Comparison of ENCODE assay signal across 9 cellular contexts in genomic region chr6:134035823-134036296, GRCh38. TPM values are rescaled to one million over a fixed set of nuclear protein-coding genes. Genes with fewer than 3 reads are reported as not detected.
A peak's percentile ranks its signal among the peaks of the same experiment; 100 is the strongest.
DNase-seq lines count a peak whose midpoint lies in the region; ATAC-seq, FAIRE-seq and TF ChIP-seq lines count a peak whose summit lies in the region.
"Had no signal": no experiment of that assay in that cellular context is flagged by ENCODE, and none has a peak within 500 bp of the region (broad histone marks: within the 10 kb centered on the region; RNA-seq: fewer than 3 reads in every experiment).

No MANE protein-coding gene starts in this region.

- no peak for TF ChIP-seq POLR2A in K562 (conservative IDR thresholded peaks at IDR 0.05)

- CTCF ChIA-PET in K562 (lab: Yijun Ruan, JAX; ENCODE audit: low intra/inter-chr PET ratio): no interaction called here

- no peaks in the 10 kb centered on the region for H3K36me3 Mint-ChIP-seq in osteocyte (ENCODE audit: unreplicated experiment)
- H3K36me3 Mint-ChIP-seq: CD4-positive, CD25-positive, alpha-beta regulatory T cell had no signal

- no TSS peak for BruUV-seq in K562 (replicated peaks; lab: Mats Ljungman, UMichigan)

- no peak for TF ChIP-seq RAD21 in K562 (CRISPR knock-in tag; conservative IDR thresholded peaks at IDR 0.05 in 1 of 2, IDR thresholded peaks at IDR 0.05 in 1 of 2)

- POLR2A ChIA-PET in K562 (lab: Yijun Ruan, JAX): interaction anchor here (0.5 to 1.6 kb wide), 2 partner anchors 12 to 67 kb away, joined by 3 to 4 read pairs; no protein-coding TSS in a partner anchor

- H3K4me1 ChIP-seq in right atrium auricular region (peaks cover 0 to 6% of the 10 kb centered on the region in 2 donors), K562 (replicated peaks in 1 of 2; ENCODE audit: control insufficient read depth in 2 of 2, insufficient read depth in 2 of 2, low read length in 2 of 2) (peaks cover 0 to 24% of the 10 kb centered on the region in 2 experiments; a peak in 3 of 5 replicates)

- peak overlapping the region; percentile 33 for H3K27ac Mint-ChIP-seq in osteocyte (ENCODE audit: unreplicated experiment)
- H3K27ac Mint-ChIP-seq: CD4-positive, CD25-positive, alpha-beta regulatory T cell had no signal

- H3K4me1 Mint-ChIP-seq in osteocyte (ENCODE audit: unreplicated experiment): peaks cover 20% of the 10 kb centered on the region

- H3K36me3 ChIP-seq in right atrium auricular region (no peaks in the 10 kb centered on the region), K562 (ENCODE audit: control insufficient read depth, insufficient read depth, low read length) (no peaks in the 10 kb centered on the region)

- FAIRE-seq in K562 (lab: Jason Lieb, UNC): no peak

- ATAC-seq in left ventricle myocardium superior (peak; percentile 30), K562 (no peak), HG02678 (IDR thresholded peaks at IDR 0.05; ENCODE audit: unreplicated experiment) (no peak)

- H3K9me3 ChIP-seq in right atrium auricular region (no peaks in the 10 kb centered on the region), K562 (replicated peaks; ENCODE audit: control insufficient read depth, insufficient read depth, low read depth, low read length) (peaks cover 2% of the 10 kb centered on the region; the same call in 1 of the 2 replicates)

- H3K27me3 Mint-ChIP-seq in osteocyte (ENCODE audit: unreplicated experiment): no peaks in the 10 kb centered on the region

- no peak overlapping the region for H3K27ac ChIP-seq in right atrium auricular region
- no peak overlapping the region for H3K27ac ChIP-seq in K562 (ENCODE audit: extremely low read depth, low read depth, low read length)

- TF ChIP-seq CTCF in right atrium auricular region (IDR thresholded peaks at IDR 0.05) (no peak), K562 (IDR thresholded peaks at IDR 0.05 in 2 of 3, conservative IDR thresholded peaks at IDR 0.05 in 1 of 3; ENCODE audit: insufficient read depth in 2 of 3, low read depth in 1 of 3, low read length in 3 of 3) (no peak), osteocyte (IDR thresholded peaks at IDR 0.05) (no peak)

- DNase-seq in left ventricle myocardium superior (no peak), right atrium auricular region (ENCODE audit: low spot score) (no peak), NCI-H2107 (lab: John Stamatoyannopoulos, UW) (peak; percentile 73), K562 (ENCODE audit: extremely low read depth in 1 of 4, low spot score in 3 of 4) (no peak), osteocyte (ENCODE audit: extremely low spot score, unreplicated experiment) (no peak), NCI-H1694 (lab: John Stamatoyannopoulos, UW) (no peak)
- DNase-seq in stimulated activated CD4-positive, alpha-beta T cell treated with anti-CD3 and anti-CD28 coated beads, Interleukin-4, amount 100 ng/mL, for 1 hour: no peak
- DNase-seq: CD4-positive, CD25-positive, alpha-beta regulatory T cell had no signal

- no peak overlapping the region for H3K4me3 Mint-ChIP-seq in osteocyte (ENCODE audit: unreplicated experiment)
- H3K4me3 Mint-ChIP-seq: CD4-positive, CD25-positive, alpha-beta regulatory T cell had no signal

- no peaks in the 10 kb centered on the region for H3K79me2 ChIP-seq in K562 (ENCODE audit: control insufficient read depth, insufficient read depth, low read length)

- H3K9me1 ChIP-seq in K562 (ENCODE audit: control insufficient read depth, insufficient read depth, low read length): no peaks in the 10 kb centered on the region

- no peak overlapping the region for H3K4me2 ChIP-seq in K562 (ENCODE audit: insufficient read depth, low read length)

- H3K9me3 Mint-ChIP-seq in osteocyte (ENCODE audit: unreplicated experiment): no peaks in the 10 kb centered on the region

- H3K27me3 ChIP-seq in right atrium auricular region: no peaks in the 10 kb centered on the region
- no peaks in the 10 kb centered on the region for H3K27me3 ChIP-seq in K562 (ENCODE audit: control insufficient read depth in 2 of 2, insufficient read depth in 2 of 2, low read length in 2 of 2)

- no peaks in the 10 kb centered on the region for H4K20me1 ChIP-seq in K562 (replicated peaks; ENCODE audit: control insufficient read depth, insufficient read depth, low read length)

- no peak overlapping the region for H3K4me3 ChIP-seq in right atrium auricular region
- H3K4me3 ChIP-seq in K562: no peak overlapping the region

- no peak for TF ChIP-seq EP300 in K562 (IDR thresholded peaks at IDR 0.05; ENCODE audit: low read length)

- WGBS in K562 (ENCODE audit: insufficient coverage, low coverage, missing lambda C conversion rate): 70% methylated on average over 3 of the region's 3 CpGs

- in situ Hi-C loops in K562 (cut with MboI): no loop called here

- no peak overlapping the region for H2AFZ ChIP-seq in K562 (ENCODE audit: low read depth, low read length)

- intact Hi-C loops in left ventricle myocardium superior (cut with micrococcal nuclease) (no loop called here), K562 (cut with micrococcal nuclease) (no loop called here)

- H3K9ac ChIP-seq in K562 (ENCODE audit: insufficient read depth in 1 of 2, low read depth in 2 of 2, low read length in 2 of 2): no peak overlapping the region

TF ChIP-seq in K562, 482 proteins besides CTCF, POLR2A, EP300 and RAD21:
- peak; percentile 86 for TF ChIP-seq NFIX (CRISPR knock-in tag; IDR thresholded peaks at IDR 0.05; ENCODE audit: low read depth)
- TF ChIP-seq ZNF707 (CRISPR knock-in tag; conservative IDR thresholded peaks at IDR 0.05): no peak
- no peak for TF ChIP-seq ZBTB12 (CRISPR knock-in tag; IDR thresholded peaks at IDR 0.05)
- no peak for TF ChIP-seq SIX5 (IDR thresholded peaks at IDR 0.05; ENCODE audit: borderline replicate concordance in 1 of 2, insufficient read depth in 1 of 2, low read depth in 1 of 2, low read length in 2 of 2)
- TF ChIP-seq HCFC1 (IDR thresholded peaks at IDR 0.05; ENCODE audit: low read depth, low read length): no peak
- TF ChIP-seq MEF2D (tag; conservative IDR thresholded peaks at IDR 0.05; ENCODE audit: low read depth): no peak
- TF ChIP-seq NFIC (IDR thresholded peaks at IDR 0.05): peak; percentile 98
- no peak for TF ChIP-seq ZNF175 (CRISPR knock-in tag; IDR thresholded peaks at IDR 0.05; ENCODE audit: low read depth)
- TF ChIP-seq MTA2 (IDR thresholded peaks at IDR 0.05; ENCODE audit: low read depth): no peak
- TF ChIP-seq, protein P1, sequence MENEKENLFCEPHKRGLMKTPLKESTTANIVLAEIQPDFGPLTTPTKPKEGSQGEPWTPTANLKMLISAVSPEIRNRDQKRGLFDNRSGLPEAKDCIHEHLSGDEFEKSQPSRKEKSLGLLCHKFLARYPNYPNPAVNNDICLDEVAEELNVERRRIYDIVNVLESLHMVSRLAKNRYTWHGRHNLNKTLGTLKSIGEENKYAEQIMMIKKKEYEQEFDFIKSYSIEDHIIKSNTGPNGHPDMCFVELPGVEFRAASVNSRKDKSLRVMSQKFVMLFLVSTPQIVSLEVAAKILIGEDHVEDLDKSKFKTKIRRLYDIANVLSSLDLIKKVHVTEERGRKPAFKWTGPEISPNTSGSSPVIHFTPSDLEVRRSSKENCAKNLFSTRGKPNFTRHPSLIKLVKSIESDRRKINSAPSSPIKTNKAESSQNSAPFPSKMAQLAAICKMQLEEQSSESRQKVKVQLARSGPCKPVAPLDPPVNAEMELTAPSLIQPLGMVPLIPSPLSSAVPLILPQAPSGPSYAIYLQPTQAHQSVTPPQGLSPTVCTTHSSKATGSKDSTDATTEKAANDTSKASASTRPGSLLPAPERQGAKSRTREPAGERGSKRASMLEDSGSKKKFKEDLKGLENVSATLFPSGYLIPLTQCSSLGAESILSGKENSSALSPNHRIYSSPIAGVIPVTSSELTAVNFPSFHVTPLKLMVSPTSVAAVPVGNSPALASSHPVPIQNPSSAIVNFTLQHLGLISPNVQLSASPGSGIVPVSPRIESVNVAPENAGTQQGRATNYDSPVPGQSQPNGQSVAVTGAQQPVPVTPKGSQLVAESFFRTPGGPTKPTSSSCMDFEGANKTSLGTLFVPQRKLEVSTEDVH (IDR thresholded peaks at IDR 0.05; ENCODE audit: low read depth, partially characterized antibody): no peak
- no peak for TF ChIP-seq SP2 (IDR thresholded peaks at IDR 0.05; ENCODE audit: extremely low read depth, low read depth, low read length, poor library complexity, severe bottlenecking)
TF ChIP-seq in K562: peak in this region for 2.

RNA-seq across cellular contexts. Expression of gene SLC2A12, which starts 16.6 kb away (rescaled TPM):
- total RNA-seq in left ventricle myocardium superior (21.1 TPM), right atrium auricular region (10 to 100 TPM; 12.6 to 13.5 TPM), K562 (2014; rRNA removed) (0.29 and 0.54 TPM in 2 replicates), K562 (2014; rRNA removed; fragmentation: Illumina TruSeq; extraction: Trizol) (0.65 and 1.1 TPM in 2 replicates), K562 (2015; rRNA removed; fragmentation: Illumina TruSeq; extraction: Trizol) (0.47 and 0.57 TPM in 2 replicates), K562 (2021) (0.44 and 0.56 TPM in 2 replicates), osteocyte (10.4 and 10.7 TPM in 2 replicates)
- 3.6 TPM in 2 replicates for total RNA-seq in K562 (2011; cell fraction: chromatin; rRNA removed; ENCODE audit: low replicate concordance)
- total RNA-seq in K562 (2011; cell fraction: nucleolus; rRNA removed): 2.8 and 3.2 TPM in 2 replicates
- 3.3 and 4.0 TPM in 2 replicates for total RNA-seq in K562 (2011; cell fraction: nucleoplasm; rRNA removed)
- polyA plus RNA-seq in K562 (2011; rRNA removed) (0.35 and 2.7 TPM in 2 replicates), K562 (2014; fragmentation: Illumina TruSeq; extraction: Trizol) (0.54 and 0.97 TPM in 2 replicates), K562 (2014; fragmentation: Nextera tagmentation; extraction: Ambion mirVana) (under 1 TPM; 0.10 to 0.14 TPM), K562 (2014; rRNA removed) (0.42 and 0.58 TPM in 2 replicates)
- 0.16 and 0.81 TPM in 2 replicates for polyA plus RNA-seq in K562 (2011; cell fraction: cytosol; rRNA removed)
- 0.28 and 1.4 TPM in 2 replicates for polyA plus RNA-seq in K562 (2011; cell fraction: nucleus; rRNA removed)
- polyA plus RNA-seq in K562 (2012): 0.59 and 0.66 TPM in 2 replicates
- polyA minus RNA-seq in K562 (2011; rRNA and poly(A)+ RNA removed): 0.54 and 3.7 TPM in 2 replicates
- polyA minus RNA-seq in K562 (2011; cell fraction: cytosol; rRNA and poly(A)+ RNA removed): 0.36 and 0.95 TPM in 2 replicates
- 0.44 and 1.9 TPM in 2 replicates for polyA minus RNA-seq in K562 (2011; cell fraction: nucleus; rRNA and poly(A)+ RNA removed)
- total RNA-seq: CD4-positive, CD25-positive, alpha-beta regulatory T cell had no signal
